9 cellular contexts compared by ENCODE assay signal in genomic region chr10:97549587-97550322, GRCh38. TPM values are rescaled to one million over a fixed set of nuclear protein-coding genes. Genes with fewer than 3 reads are reported as not detected.
A peak's percentile ranks its signal among the peaks of the same experiment; 100 is the strongest.
DNase-seq lines count a peak whose midpoint lies in the region; ATAC-seq, FAIRE-seq and TF ChIP-seq lines count a peak whose summit lies in the region.
"Had no signal": no experiment of that assay in that cellular context is flagged by ENCODE, and none has a peak within 500 bp of the region (broad histone marks: within the 10 kb centered on the region; RNA-seq: fewer than 3 reads in every experiment).

No MANE protein-coding gene starts in this region.

- H3K36me3 ChIP-seq in SK-N-SH (replicated peaks in 1 of 2; ENCODE audit: control insufficient read depth in 1 of 2, insufficient read depth in 2 of 2, low read length in 1 of 2) (no peaks in the 10 kb centered on the region), heart left ventricle (no peaks in the 10 kb centered on the region)

- no peak for FAIRE-seq in GM19239 (lab: Jason Lieb, UNC)

- H3K27me3 Mint-ChIP-seq in CD4-positive, alpha-beta T cell = no peaks in the 10 kb centered on the region

- no peaks in the 10 kb centered on the region for H3K36me3 Mint-ChIP-seq in CD4-positive, alpha-beta T cell (ENCODE audit: low read depth)

- peak; percentile 82 for DNase-seq in DMS 273 (lab: John Stamatoyannopoulos, UW; ENCODE audit: unreplicated experiment)
- DNase-seq in SK-N-SH = peak; percentile 56
- DNase-seq in heart left ventricle = peak in 2 of 5 donors; percentile 57 to 67
- peak; percentile 67 for DNase-seq in posterior vena cava (ENCODE audit: low spot score)
- DNase-seq in GM19239 (ENCODE audit: insufficient read length, low spot score) = no peak
- no peak for DNase-seq in NCI-H2029 (lab: John Stamatoyannopoulos, UW)
- no peak for DNase-seq in GOT3 (lab: John Stamatoyannopoulos, UW)
- DNase-seq in CD4-positive, alpha-beta T cell = no peak

- H3K4me1 ChIP-seq in SK-N-SH (ENCODE audit: control insufficient read depth in 1 of 2, insufficient read depth in 2 of 2, low read depth in 1 of 2, low read length in 1 of 2) (peaks cover 21 to 27% of the 10 kb centered on the region in 2 experiments; a peak in 3 of 4 replicates), heart left ventricle (peaks cover 0 to 62% (median 45%) of the 10 kb centered on the region in 12 donors)

- H3K4me2 ChIP-seq in SK-N-SH = peak overlapping the region; percentile 41; the same call in 1 of the 2 replicates

- no peak for TF ChIP-seq EP300 in SK-N-SH (IDR thresholded peaks at IDR 0.05; ENCODE audit: borderline replicate concordance in 1 of 2, low read depth in 1 of 2, low read length in 1 of 2)

- H3K4me1 Mint-ChIP-seq in CD4-positive, alpha-beta T cell (ENCODE audit: low read depth) = no peaks in the 10 kb centered on the region

- no peak overlapping the region for H2AFZ ChIP-seq in SK-N-SH (ENCODE audit: low read depth)

- POLR2A ChIA-PET in SK-N-SH (lab: Yijun Ruan, JAX) = interaction anchor here (0.6 to 1.0 kb wide), 3 partner anchors 51 to 97 kb away, joined by 3 to 5 read pairs (median 3); partner anchors contain the start of genes MMS19 and UBTD1
- POLR2A ChIA-PET in CD4-positive, alpha-beta T cell (lab: Charles Lee) = no interaction called here

- 0 out of 2 replicates have a peak overlapping the region, but pooled peaks have one; percentile 26 for H3K9ac ChIP-seq in SK-N-SH

- TF ChIP-seq CTCF in SK-N-SH (IDR thresholded peaks at IDR 0.05) = no peak
- TF ChIP-seq CTCF in heart left ventricle (IDR thresholded peaks at IDR 0.05) = no peak
- TF ChIP-seq CTCF in CD4-positive, alpha-beta T cell (IDR thresholded peaks at IDR 0.05) = no peak

- intact Hi-C loops in heart left ventricle (cut with DNase I) (loop anchor here (1.0 to 10.0 kb wide), 6 partner anchors 47 to 142 kb away; partner anchors contain the start of genes MMS19 (in 5 of the 10) and UBTD1 (in 5 of the 10)), posterior vena cava (cut with DNase I) (loop anchor here (10.0 kb wide), 1 partner anchor 85 kb away; no protein-coding TSS in a partner anchor)
- intact Hi-C loops in CD4-positive, alpha-beta T cell (cut with DNase I, micrococcal nuclease) = no loop called here

- H3K4me3 ChIP-seq in SK-N-SH (ENCODE audit: low read depth in 2 of 2, low read length in 1 of 2) (no peak overlapping the region), heart left ventricle (no peak overlapping the region)

- peak in 3 of 4 donors; percentile 40 to 56 (median 47) for ATAC-seq in heart left ventricle
- ATAC-seq in CD4-positive, alpha-beta T cell (ENCODE audit: poor library complexity) = no peak

- no peak overlapping the region for H3K4me3 Mint-ChIP-seq in CD4-positive, alpha-beta T cell

- peaks cover 44% of the 10 kb centered on the region for H3K79me2 ChIP-seq in SK-N-SH (ENCODE audit: insufficient read depth)

- H3K9me3 ChIP-seq in SK-N-SH (no peaks in the 10 kb centered on the region), heart left ventricle (no peaks in the 10 kb centered on the region)
- H3K9me3 ChIP-seq in CD4-positive, alpha-beta T cell (ENCODE audit: control insufficient read depth, low read length) = no peaks in the 10 kb centered on the region

- TF ChIP-seq POLR2A in heart left ventricle (IDR thresholded peaks at IDR 0.05) = no peak

- no peaks in the 10 kb centered on the region for H3K27me3 ChIP-seq in SK-N-SH (ENCODE audit: insufficient read depth)
- H3K27me3 ChIP-seq in heart left ventricle = no peaks in the 10 kb centered on the region
- no peaks in the 10 kb centered on the region for H3K27me3 ChIP-seq in CD4-positive, alpha-beta T cell (ENCODE audit: control insufficient read depth, insufficient read depth, low read length)

- no peaks in the 10 kb centered on the region for H3K9me3 Mint-ChIP-seq in CD4-positive, alpha-beta T cell

- no peaks in the 10 kb centered on the region for H4K20me1 ChIP-seq in SK-N-SH (ENCODE audit: insufficient read depth)

- no peak overlapping the region for H3K27ac Mint-ChIP-seq in CD4-positive, alpha-beta T cell

- H3K27ac ChIP-seq in SK-N-SH (ENCODE audit: low read depth in 2 of 2, low read length in 1 of 2) = peak overlapping the region; percentile 31 to 73; a peak in 3 of 4 replicates
- peak overlapping the region in 11 of 12 donors; percentile 32 to 73 (median 55) for H3K27ac ChIP-seq in heart left ventricle
- H3K27ac ChIP-seq in CD4-positive, alpha-beta T cell (ENCODE audit: low read depth, low read length) = no peak overlapping the region

- no peaks in the 10 kb centered on the region for H3K9me2 ChIP-seq in SK-N-SH

- CTCF ChIA-PET in SK-N-SH (lab: Yijun Ruan, JAX) = interaction anchor here (6.1 to 8.4 kb wide), 4 partner anchors 9 to 85 kb away, joined by 53 to 132 read pairs (median 62); partner anchors contain the start of gene ANKRD2
- CTCF ChIA-PET in CD4-positive, alpha-beta T cell (lab: Charles Lee) = no interaction called here

- WGBS in SK-N-SH (ENCODE audit: low lambda C conversion rate) = 78% methylated on average over 9 of the region's 13 CpGs
- 35 to 57% (median 48%) methylated on average over 10 to 13 of the region's 13 CpGs for WGBS in heart left ventricle, 4 donors

- TF ChIP-seq RAD21 in SK-N-SH (IDR thresholded peaks at IDR 0.05; ENCODE audit: low read length) = no peak

- H3F3A ChIP-seq in SK-N-SH (replicated peaks; ENCODE audit: insufficient read depth) = no peaks in the 10 kb centered on the region

TF ChIP-seq in SK-N-SH, 30 proteins besides CTCF, POLR2A, EP300 and RAD21:
- TF ChIP-seq EZH2phosphoT487 (IDR thresholded peaks at IDR 0.05; ENCODE audit: borderline replicate concordance, low read depth) (no peak), RFX5 (IDR thresholded peaks at IDR 0.05; ENCODE audit: low read length) (no peak), MXI1 (IDR thresholded peaks at IDR 0.05; ENCODE audit: low read depth, low read length) (0 out of 2 replicates have a peak, but pooled peaks have one; percentile 19)

RNA-seq across cellular contexts. Expression of gene ANKRD2, which starts 22.8 kb away (rescaled TPM):
- polyA plus RNA-seq in SK-N-SH (2012; rRNA removed) = 0.72 and 0.99 TPM in 2 replicates
- 0.75 and 0.82 TPM in 2 replicates for polyA plus RNA-seq in SK-N-SH (2012; cell fraction: cytosol; rRNA removed)
- polyA plus RNA-seq in SK-N-SH (2012; cell fraction: nucleus; rRNA removed) = 1.6 and 2.2 TPM in 2 replicates
- total RNA-seq in heart left ventricle = 1,000 to 10,000 TPM in 1 of 9 donors, 100 to 1,000 TPM in 6, 10 to 100 TPM in 2; 56.7 to 2,367 (median 517) TPM
- polyA plus RNA-seq in heart left ventricle = 100 to 1,000 TPM; 450 to 857 TPM
- 1 to 10 TPM in 1 of 2 donors, under 1 TPM in 1; 0.67 to 1.1 TPM for total RNA-seq in posterior vena cava
- total RNA-seq in CD4-positive, alpha-beta T cell = not detected
- total RNA-seq: glomerular endothelial cell had no signal

RNA-seq across cellular contexts. Expression of gene HOGA1, which starts 34.4 kb away (rescaled TPM):
- polyA plus RNA-seq in SK-N-SH (2012; rRNA removed) = 2.9 and 4.8 TPM in 2 replicates
- polyA plus RNA-seq in SK-N-SH (2012; cell fraction: cytosol; rRNA removed) = 1.9 and 3.0 TPM in 2 replicates
- polyA plus RNA-seq in SK-N-SH (2012; cell fraction: nucleus; rRNA removed) = 5.9 and 9.4 TPM in 2 replicates
- total RNA-seq in heart left ventricle = 10 to 100 TPM in 8 of 9 donors, 1 to 10 TPM in 1; 7.5 to 82.6 (median 19.2) TPM
- 10 to 100 TPM; 35.2 to 73.4 TPM for polyA plus RNA-seq in heart left ventricle
- total RNA-seq in posterior vena cava = 1 to 10 TPM; 1.5 to 4.1 TPM
- not detected for total RNA-seq in CD4-positive, alpha-beta T cell

RNA-seq across cellular contexts. Expression of gene C10orf62, which starts 39.8 kb away (rescaled TPM):
- polyA plus RNA-seq in SK-N-SH (2012; rRNA removed) (0.07 and 0.19 TPM in 2 replicates), heart left ventricle (1 to 10 TPM; 1.3 to 1.8 TPM)
- polyA plus RNA-seq in SK-N-SH (2012; cell fraction: cytosol; rRNA removed) = 0.05 TPM in 1 of 2 replicates, not detected in the other
- 0.56 and 0.96 TPM in 2 replicates for polyA plus RNA-seq in SK-N-SH (2012; cell fraction: nucleus; rRNA removed)
- total RNA-seq in heart left ventricle (1 to 10 TPM in 2 of 9 donors, under 1 TPM in 7; 0.24 to 2.1 (median 0.58) TPM), posterior vena cava (under 1 TPM; 0.19 to 0.46 TPM)
- total RNA-seq in CD4-positive, alpha-beta T cell = not detected
- total RNA-seq: glomerular endothelial cell had no signal

RNA-seq across cellular contexts. Expression of gene UBTD1, which starts 51.0 kb away (rescaled TPM):
- 37.9 and 38.8 TPM in 2 replicates for polyA plus RNA-seq in SK-N-SH (2012; rRNA removed)
- 18.2 and 31.1 TPM in 2 replicates for polyA plus RNA-seq in SK-N-SH (2012; cell fraction: cytosol; rRNA removed)
- 22.1 and 34.2 TPM in 2 replicates for polyA plus RNA-seq in SK-N-SH (2012; cell fraction: nucleus; rRNA removed)
- 10 to 100 TPM; 18.2 to 42.9 (median 27.7) TPM for total RNA-seq in heart left ventricle
- polyA plus RNA-seq in heart left ventricle = 10 to 100 TPM; 49.0 to 49.7 TPM
- total RNA-seq in posterior vena cava = 10 to 100 TPM; 15.6 to 16.5 TPM
- under 1 TPM; 0.56 to 0.80 TPM for total RNA-seq in CD4-positive, alpha-beta T cell

RNA-seq across cellular contexts. Expression of gene MMS19, which starts 51.5 kb away (rescaled TPM):
- 56.9 and 83.9 TPM in 2 replicates for polyA plus RNA-seq in SK-N-SH (2012; rRNA removed)
- polyA plus RNA-seq in SK-N-SH (2012; cell fraction: cytosol; rRNA removed) = 29.5 and 42.8 TPM in 2 replicates
- polyA plus RNA-seq in SK-N-SH (2012; cell fraction: nucleus; rRNA removed) = 176 and 209 TPM in 2 replicates
- 10 to 100 TPM; 30.2 to 63.5 (median 48.1) TPM for total RNA-seq in heart left ventricle
- polyA plus RNA-seq in heart left ventricle = 10 to 100 TPM; 43.9 to 52.0 TPM
- total RNA-seq in posterior vena cava = 10 to 100 TPM; 29.5 to 32.1 TPM
- 10 to 100 TPM; 58.4 to 65.7 TPM for total RNA-seq in CD4-positive, alpha-beta T cell

Comparison
In these comparisons a context has a peak if more than half of its experiments do, and no peak if none do; other contexts are left out.
1. DNase-seq: peak in DMS 273 (single experiment), SK-N-SH (single experiment) and posterior vena cava (single experiment); none in GM19239 (single experiment), NCI-H2029 (single experiment), GOT3 (single experiment) and CD4-positive, alpha-beta T cell (0 of 10).
2. RNA of gene ANKRD2, which starts 22.8 kb away (total RNA-seq): 56.7 to 2,367 TPM in heart left ventricle; 0.67 to 1.1 TPM in posterior vena cava and not detected in CD4-positive, alpha-beta T cell; every median in the first group is over 10 times any median in the second.
3. intact Hi-C loops: an anchor here in heart left ventricle (1.0 to 10.0 kb wide) and posterior vena cava (10.0 kb wide); none called in CD4-positive, alpha-beta T cell.